ENCODE assay signal across 1 cellular context in genomic region chr1:30777060-30777905, GRCh38.
TF ChIP-seq lines count a peak whose summit lies in the region.

No MANE protein-coding gene starts in this region.

TF ChIP-seq in IMR-90, 13 proteins besides CTCF, POLR2A, EP300 and RAD21:
- TF ChIP-seq RFX5 (IDR thresholded peaks at IDR 0.05; ENCODE audit: low read depth, low read length) (no peak), RCOR1 (IDR thresholded peaks at IDR 0.05; ENCODE audit: insufficient replicate concordance, low read length) (no peak), MAFK (IDR thresholded peaks at IDR 0.05; ENCODE audit: low read depth, low read length) (no peak)
